20 cellular contexts compared by ENCODE assay signal in the genomic region with DNA sequence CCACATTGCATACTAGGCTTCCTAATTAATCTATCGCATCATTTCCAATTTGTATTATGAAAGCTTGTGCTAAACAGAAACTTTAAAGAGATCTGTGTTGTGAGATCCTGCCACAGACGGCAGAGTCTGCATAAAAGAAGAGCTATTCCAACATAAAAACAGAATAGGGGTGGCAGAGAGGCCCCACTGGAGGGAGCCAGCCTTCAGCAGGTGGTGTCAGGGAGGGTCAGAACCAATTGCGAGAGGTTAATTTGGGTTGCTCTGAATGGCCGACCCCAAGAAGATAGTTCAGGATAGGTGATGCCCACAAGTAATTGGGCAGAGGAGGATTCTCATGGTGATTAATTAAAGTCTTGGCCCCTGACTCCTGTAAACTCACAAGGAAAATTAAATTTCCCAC.
DNase-seq lines count a peak whose midpoint lies in the region; ATAC-seq and TF ChIP-seq lines count a peak whose summit lies in the region.
"Had no signal": no experiment of that assay in that cellular context is flagged by ENCODE, and none has a peak within 500 bp of the region (broad histone marks: within the 10 kb centered on the region; RNA-seq: fewer than 3 reads in every experiment).

No MANE protein-coding gene starts in this region.

- TF ChIP-seq CTCF in SK-N-SH (IDR thresholded peaks at IDR 0.05) (no peak), endodermal cell (conservative IDR thresholded peaks at IDR 0.05) (peak; percentile 33)

- WGBS in SK-N-SH (ENCODE audit: low lambda C conversion rate): 79% methylated on average over 4 of the region's 4 CpGs
- 83 to 93% methylated on average over 3 to 4 of the region's 4 CpGs for whole genome bisulfite sequencing in endodermal cell (ENCODE audit: insufficient coverage in 1 of 2, insufficient read length in 1 of 2), 2 experiments

- H3F3A ChIP-seq in SK-N-SH (replicated peaks; ENCODE audit: insufficient read depth): no peaks in the 10 kb centered on the region

- H3K27me3 ChIP-seq in SK-N-SH (ENCODE audit: insufficient read depth) (no peaks in the 10 kb centered on the region), Karpas-422 (ENCODE audit: low read length) (no peaks in the 10 kb centered on the region), endodermal cell (ENCODE audit: control insufficient read depth, insufficient read depth, low read length, poor library complexity, severe bottlenecking) (no peaks in the 10 kb centered on the region)
- H3K27me3 ChIP-seq: BLaER1 had no signal

- DNase-seq in SK-N-SH (no peak), Karpas-422 (peak; percentile 37), endodermal cell (no peak), SIG-M5 (lab: John Stamatoyannopoulos, UW) (no peak)
- DNase-seq in activated naive CD4-positive, alpha-beta T cell treated with anti-CD3 and anti-CD28 coated beads for 36 hours: no peak
- no peak for DNase-seq in stimulated activated CD8-positive, alpha-beta memory T cell treated with anti-CD3 and anti-CD28 coated beads, Interleukin-4, amount 100 ng/mL, for 48 hours
- DNase-seq: Caco-2; CD4-positive, CD25-positive, alpha-beta regulatory T cell; CD8-positive, alpha-beta T cell; DMS53; DMS79 treated with DMSO at 0.1 percent for 48 hours; GF-D8; HFFc6 had no signal

- H3K79me2 ChIP-seq in SK-N-SH (ENCODE audit: insufficient read depth): no peaks in the 10 kb centered on the region
- no peaks in the 10 kb centered on the region for H3K79me2 ChIP-seq in Karpas-422 (ENCODE audit: low read length)

- H2AFZ ChIP-seq in SK-N-SH (ENCODE audit: low read depth) (no peak overlapping the region), Karpas-422 (ENCODE audit: low read length) (no peak overlapping the region)

- no peak overlapping the region for H3K4me3 ChIP-seq in SK-N-SH (ENCODE audit: low read depth in 2 of 2, low read length in 1 of 2)
- no peak overlapping the region for H3K4me3 ChIP-seq in Karpas-422 (ENCODE audit: low read length)
- no peak overlapping the region for H3K4me3 ChIP-seq in endodermal cell (ENCODE audit: low read length)
- H3K4me3 ChIP-seq: BLaER1, HAP-1 had no signal

- H3K4me1 ChIP-seq in SK-N-SH (ENCODE audit: control insufficient read depth in 1 of 2, insufficient read depth in 2 of 2, low read depth in 1 of 2, low read length in 1 of 2) (peaks cover 0 to 11% of the 10 kb centered on the region in 2 experiments; a peak in 2 of 4 replicates), Karpas-422 (ENCODE audit: low read length) (no peaks in the 10 kb centered on the region), endodermal cell (ENCODE audit: control insufficient read depth, insufficient read depth, low read length) (no peaks in the 10 kb centered on the region)
- H3K4me1 ChIP-seq: BLaER1, Caco-2, HAP-1 had no signal

- intact Hi-C loops in activated naive CD4-positive, alpha-beta T cell treated with anti-CD3 and anti-CD28 coated beads for 36 hours (cut with micrococcal nuclease): no loop called here

- no peak overlapping the region for H3K27ac Mint-ChIP-seq in endodermal cell
- no peak overlapping the region for H3K27ac Mint-ChIP-seq in activated naive CD4-positive, alpha-beta T cell treated with anti-CD3 and anti-CD28 coated beads for 36 hours
- H3K27ac Mint-ChIP-seq: B cell; CD4-positive, CD25-positive, alpha-beta regulatory T cell; CD8-positive, alpha-beta T cell; HFFc6 had no signal

- peaks cover 1% of the 10 kb centered on the region for H3K4me1 Mint-ChIP-seq in endodermal cell
- H3K4me1 Mint-ChIP-seq in activated naive CD4-positive, alpha-beta T cell treated with anti-CD3 and anti-CD28 coated beads for 36 hours (ENCODE audit: low read depth): no peaks in the 10 kb centered on the region
- H3K4me1 Mint-ChIP-seq: B cell; CD4-positive, CD25-positive, alpha-beta regulatory T cell had no signal

- H3K4me2 ChIP-seq in SK-N-SH (no peak overlapping the region), Karpas-422 (ENCODE audit: low read depth, low read length, poor library complexity, severe bottlenecking) (no peak overlapping the region)
- H3K4me2 ChIP-seq: BLaER1 had no signal

- POLR2A ChIA-PET in SK-N-SH (lab: Yijun Ruan, JAX): no interaction called here

- no peak for TF ChIP-seq RAD21 in SK-N-SH (IDR thresholded peaks at IDR 0.05; ENCODE audit: low read length)

- no peak for TF ChIP-seq EP300 in SK-N-SH (IDR thresholded peaks at IDR 0.05; ENCODE audit: borderline replicate concordance in 1 of 2, low read depth in 1 of 2, low read length in 1 of 2)

- H3K9ac ChIP-seq in SK-N-SH (no peak overlapping the region), Karpas-422 (ENCODE audit: low read length) (no peak overlapping the region), endodermal cell (ENCODE audit: extremely low read depth, low read length, poor library complexity, severe bottlenecking) (no peak overlapping the region)
- H3K9ac ChIP-seq: BLaER1 had no signal

- H3K9me2 ChIP-seq in SK-N-SH (no peaks in the 10 kb centered on the region), Karpas-422 (replicated peaks; ENCODE audit: insufficient read depth, low read length) (no peaks in the 10 kb centered on the region)

- peak; percentile 34; the same call in 1 of the 3 replicates for ATAC-seq in SK-N-SH treated with all-trans-retinoic acid at 6 μM for 48 hours
- no peak for ATAC-seq in HG03469 (IDR thresholded peaks at IDR 0.05; ENCODE audit: unreplicated experiment)
- ATAC-seq: CD8-positive, alpha-beta T cell had no signal

- H3K27ac ChIP-seq in SK-N-SH (ENCODE audit: low read depth in 2 of 2, low read length in 1 of 2): peak overlapping the region in 1 of 2 experiments; percentile 81; a peak in 2 of 4 replicates
- no peak overlapping the region for H3K27ac ChIP-seq in Karpas-422 (ENCODE audit: low read length)
- H3K27ac ChIP-seq in endodermal cell (ENCODE audit: low read depth, low read length): no peak overlapping the region
- H3K27ac ChIP-seq: 22Rv1, BLaER1, C4-2B had no signal

- no peak overlapping the region for H3K4me3 Mint-ChIP-seq in endodermal cell
- no peak overlapping the region for H3K4me3 Mint-ChIP-seq in activated naive CD4-positive, alpha-beta T cell treated with anti-CD3 and anti-CD28 coated beads for 36 hours
- H3K4me3 Mint-ChIP-seq: B cell; CD4-positive, CD25-positive, alpha-beta regulatory T cell; CD8-positive, alpha-beta T cell; HFFc6 had no signal

- no peaks in the 10 kb centered on the region for H3K9me3 ChIP-seq in SK-N-SH
- H3K9me3 ChIP-seq in Karpas-422 (ENCODE audit: low read length): no peaks in the 10 kb centered on the region
- peaks cover 13% of the 10 kb centered on the region for H3K9me3 ChIP-seq in endodermal cell (ENCODE audit: control insufficient read depth, low read length)
- H3K9me3 ChIP-seq: Caco-2, HAP-1 had no signal

- CTCF ChIA-PET in SK-N-SH (lab: Yijun Ruan, JAX): interaction anchor here (1.1 to 1.2 kb wide), 2 partner anchors 11 to 724 kb away, joined by 4 to 7 read pairs; no protein-coding TSS in a partner anchor
- CTCF ChIA-PET in activated naive CD4-positive, alpha-beta T cell treated with anti-CD3 and anti-CD28 coated beads for 36 hours (lab: Charles Lee): interaction anchor here (0.6 kb wide), 2 partner anchors 542 to 1194 kb away, joined by 3 read pairs; no protein-coding TSS in a partner anchor

- H3K36me3 Mint-ChIP-seq in endodermal cell (ENCODE audit: low read depth): no peaks in the 10 kb centered on the region
- no peaks in the 10 kb centered on the region for H3K36me3 Mint-ChIP-seq in activated naive CD4-positive, alpha-beta T cell treated with anti-CD3 and anti-CD28 coated beads for 36 hours (ENCODE audit: low read depth)
- H3K36me3 Mint-ChIP-seq: CD4-positive, CD25-positive, alpha-beta regulatory T cell; CD8-positive, alpha-beta T cell had no signal

- H4K20me1 ChIP-seq in SK-N-SH (ENCODE audit: insufficient read depth) (no peaks in the 10 kb centered on the region), Karpas-422 (ENCODE audit: insufficient read depth, low read depth, low read length) (no peaks in the 10 kb centered on the region)
- H4K20me1 ChIP-seq: BLaER1 had no signal

- no peaks in the 10 kb centered on the region for H3K27me3 Mint-ChIP-seq in endodermal cell (ENCODE audit: insufficient read depth)
- no peaks in the 10 kb centered on the region for H3K27me3 Mint-ChIP-seq in activated naive CD4-positive, alpha-beta T cell treated with anti-CD3 and anti-CD28 coated beads for 36 hours (ENCODE audit: low read depth)
- H3K27me3 Mint-ChIP-seq: B cell had no signal

- H3K36me3 ChIP-seq in SK-N-SH (replicated peaks in 1 of 2; ENCODE audit: control insufficient read depth in 1 of 2, insufficient read depth in 2 of 2, low read length in 1 of 2): no peaks in the 10 kb centered on the region
- H3K36me3 ChIP-seq in Karpas-422 (ENCODE audit: insufficient read depth, low read length): no peaks in the 10 kb centered on the region
- no peaks in the 10 kb centered on the region for H3K36me3 ChIP-seq in endodermal cell (ENCODE audit: control insufficient read depth, insufficient read depth, low read length)
- H3K36me3 ChIP-seq: BLaER1, HAP-1 had no signal

- H3K9me3 Mint-ChIP-seq in endodermal cell: peaks cover 11% of the 10 kb centered on the region
- no peaks in the 10 kb centered on the region for H3K9me3 Mint-ChIP-seq in activated naive CD4-positive, alpha-beta T cell treated with anti-CD3 and anti-CD28 coated beads for 36 hours
- H3K9me3 Mint-ChIP-seq: CD4-positive, CD25-positive, alpha-beta regulatory T cell; CD8-positive, alpha-beta T cell; HFFc6 had no signal

TF ChIP-seq in SK-N-SH, 30 proteins besides CTCF, POLR2A, EP300 and RAD21 (continues in another document):
- TF ChIP-seq, protein P1, sequence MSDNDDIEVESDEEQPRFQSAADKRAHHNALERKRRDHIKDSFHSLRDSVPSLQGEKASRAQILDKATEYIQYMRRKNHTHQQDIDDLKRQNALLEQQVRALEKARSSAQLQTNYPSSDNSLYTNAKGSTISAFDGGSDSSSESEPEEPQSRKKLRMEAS (IDR thresholded peaks at IDR 0.05; ENCODE audit: low read depth): no peak
- TF ChIP-seq GATA2 (CRISPR knock-in tag; IDR thresholded peaks at IDR 0.05) (no peak), NRF1 (IDR thresholded peaks at IDR 0.05; ENCODE audit: low read depth, low read length) (no peak), RCOR1 (IDR thresholded peaks at IDR 0.05; ENCODE audit: low read length) (no peak), SIN3A (IDR thresholded peaks at IDR 0.05; ENCODE audit: borderline replicate concordance, low read depth, low read length) (no peak), NFIC (IDR thresholded peaks at IDR 0.05; ENCODE audit: borderline replicate concordance) (no peak)
